1 cellular context compared by ENCODE assay signal in genomic region chr6:13181398-13181797, GRCh38.
A peak's percentile ranks its signal among the peaks of the same experiment; 100 is the strongest.
TF ChIP-seq lines count a peak whose summit lies in the region.

No MANE protein-coding gene starts in this region.

TF ChIP-seq in HepG2, 621 proteins besides CTCF, POLR2A, EP300 and RAD21 (continued from another document):
- TF ChIP-seq POGK (CRISPR knock-in tag; conservative IDR thresholded peaks at IDR 0.05) (no peak), SALL2 (CRISPR knock-in tag; IDR thresholded peaks at IDR 0.05) (no peak), TBX2 (CRISPR knock-in tag; IDR thresholded peaks at IDR 0.05; ENCODE audit: borderline replicate concordance) (peak; percentile 47; the same call in 1 of the 2 replicates), NCOA2 (CRISPR knock-in tag; IDR thresholded peaks at IDR 0.05) (0 out of 2 replicates have a peak, but pooled peaks have one; percentile 43), RARG (CRISPR knock-in tag; IDR thresholded peaks at IDR 0.05; ENCODE audit: low read depth) (no peak), HDAC1 (CRISPR knock-in tag; IDR thresholded peaks at IDR 0.05) (0 out of 2 replicates have a peak, but pooled peaks have one; percentile 20), ZGPAT (CRISPR knock-in tag; IDR thresholded peaks at IDR 0.05) (peak; percentile 42; the same call in 1 of the 2 replicates), HMG20A (CRISPR knock-in tag; IDR thresholded peaks at IDR 0.05; ENCODE audit: borderline replicate concordance) (peak; percentile 62), SALL1 (CRISPR knock-in tag; IDR thresholded peaks at IDR 0.05) (peak; percentile 34; the same call in 1 of the 2 replicates), CAMTA2 (CRISPR knock-in tag; IDR thresholded peaks at IDR 0.05; ENCODE audit: borderline replicate concordance) (no peak), FOXO1 (CRISPR knock-in tag; IDR thresholded peaks at IDR 0.05) (peak; percentile 48; the same call in 1 of the 2 replicates), PAXIP1 (CRISPR knock-in tag; conservative IDR thresholded peaks at IDR 0.05) (0 out of 2 replicates have a peak, but pooled peaks have one; percentile 33), TARDBP (CRISPR knock-in tag; IDR thresholded peaks at IDR 0.05) (peak; percentile 20; the same call in 1 of the 2 replicates), SOX5 (CRISPR knock-in tag; IDR thresholded peaks at IDR 0.05; ENCODE audit: borderline replicate concordance) (peak; percentile 76; the same call in 1 of the 2 replicates), CREM (IDR thresholded peaks at IDR 0.05) (0 out of 2 replicates have a peak, but pooled peaks have one; percentile 29), CREM (CRISPR knock-in tag; IDR thresholded peaks at IDR 0.05) (no peak), TEAD3 (CRISPR knock-in tag; optimal IDR thresholded peaks at IDR 0.05; ENCODE audit: borderline replicate concordance) (peak; percentile 46), ZFP36L1 (CRISPR knock-in tag; IDR thresholded peaks at IDR 0.05) (no peak), GATAD2A (CRISPR knock-in tag; IDR thresholded peaks at IDR 0.05) (0 out of 2 replicates have a peak, but pooled peaks have one; percentile 21), FOSL2 (CRISPR knock-in tag; IDR thresholded peaks at IDR 0.05) (peak; percentile 31; the same call in 1 of the 2 replicates), PATZ1 (CRISPR knock-in tag; IDR thresholded peaks at IDR 0.05) (0 out of 2 replicates have a peak, but pooled peaks have one; percentile 9), SOX6 (IDR thresholded peaks at IDR 0.05) (no peak), SOX6 (CRISPR knock-in tag; IDR thresholded peaks at IDR 0.05) (peak; percentile 60), SOX13 (IDR thresholded peaks at IDR 0.05) (no peak), SOX13 (CRISPR knock-in tag; conservative IDR thresholded peaks at IDR 0.05 in 1 of 2, IDR thresholded peaks at IDR 0.05 in 1 of 2) (peak in 1 of 2 experiments; percentile 76; a peak in 2 of 4 replicates), PHF20 (CRISPR knock-in tag; IDR thresholded peaks at IDR 0.05) (no peak), NFYC (CRISPR knock-in tag; IDR thresholded peaks at IDR 0.05) (peak; percentile 42; the same call in 1 of the 2 replicates), ZNF570 (CRISPR knock-in tag; IDR thresholded peaks at IDR 0.05; ENCODE audit: borderline replicate concordance) (no peak), SYNCRIP (IDR thresholded peaks at IDR 0.05; ENCODE audit: insufficient read depth, low read depth, low read length) (no peak), SAP130 (CRISPR knock-in tag; IDR thresholded peaks at IDR 0.05; ENCODE audit: low read depth) (peak; percentile 43), HNF1A (IDR thresholded peaks at IDR 0.05; ENCODE audit: low read depth) (no peak), HNF1A (CRISPR knock-in tag; IDR thresholded peaks at IDR 0.05; ENCODE audit: borderline replicate concordance) (peak; percentile 32; the same call in 1 of the 2 replicates), MED1 (CRISPR knock-in tag; IDR thresholded peaks at IDR 0.05) (0 out of 2 replicates have a peak, but pooled peaks have one; percentile 22), ARID5B (CRISPR knock-in tag; IDR thresholded peaks at IDR 0.05) (peak; percentile 49; the same call in 1 of the 2 replicates), BCL6 (CRISPR knock-in tag; IDR thresholded peaks at IDR 0.05) (no peak; the same call in 1 of the 2 replicates), ZNF331 (CRISPR knock-in tag; IDR thresholded peaks at IDR 0.05) (no peak)
